ENCODE assay signal across 15 cellular contexts in genomic region chr12:22743700-22744099, GRCh38.
DNase-seq lines count a peak whose midpoint lies in the region; ATAC-seq and TF ChIP-seq lines count a peak whose summit lies in the region.
"Had no signal": no experiment of that assay in that cellular context is flagged by ENCODE, and none has a peak within 500 bp of the region (broad histone marks: within the 10 kb centered on the region; RNA-seq: fewer than 3 reads in every experiment).

No MANE protein-coding gene starts in this region.

- intact Hi-C loops in IMR-90 (cut with micrococcal nuclease): no loop called here

- CTCF ChIA-PET in IMR-90 (lab: Yijun Ruan, JAX): no interaction called here

- H3K4me2 ChIP-seq in IMR-90 (ENCODE audit: low read depth, low read length) (no peak overlapping the region), parathyroid adenoma (ENCODE audit: low read length) (no peak overlapping the region)

- H3K27me3 ChIP-seq in IMR-90 (ENCODE audit: control insufficient read depth, insufficient read depth, low read length) (no peaks in the 10 kb centered on the region), parathyroid adenoma (ENCODE audit: control insufficient read depth, insufficient read depth, low read length) (peaks cover 4% of the 10 kb centered on the region)
- H3K27me3 ChIP-seq: BE2C had no signal

- H2BK20ac ChIP-seq in IMR-90 (ENCODE audit: low read depth, low read length): no peak overlapping the region

- H3K4me1 Mint-ChIP-seq in nephron progenitor cell (no peaks in the 10 kb centered on the region), glutamatergic neuron (ENCODE audit: low read depth, unreplicated experiment) (no peaks in the 10 kb centered on the region)

- H3K27ac ChIP-seq in IMR-90 (ENCODE audit: insufficient read depth, low read length) (no peak overlapping the region), parathyroid adenoma (no peak overlapping the region)
- H3K27ac ChIP-seq: C4-2B had no signal

- no peak overlapping the region for H3K23ac ChIP-seq in IMR-90 (ENCODE audit: low read depth, low read length)

- no peaks in the 10 kb centered on the region for H3K9me1 ChIP-seq in IMR-90 (ENCODE audit: insufficient read depth, low read length)

- no TSS peak for BruUV-seq in IMR-90 (replicated peaks; lab: Mats Ljungman, UMichigan)

- H4K20me1 ChIP-seq in IMR-90 (ENCODE audit: insufficient read depth, low read length): no peaks in the 10 kb centered on the region

- no peaks in the 10 kb centered on the region for H3K4me1 ChIP-seq in IMR-90 (ENCODE audit: control insufficient read depth, insufficient read depth, low read length)
- H3K4me1 ChIP-seq in parathyroid adenoma: no peaks in the 10 kb centered on the region
- H3K4me1 ChIP-seq: BE2C, Caco-2 had no signal

- DNase-seq in IMR-90 (no peak), fibroblast of mammary gland (ENCODE audit: low read depth) (peak; percentile 20), nephron progenitor cell (no peak), EL (no peak), glutamatergic neuron (no peak), AG08396 (ENCODE audit: low spot score) (no peak)
- DNase-seq in activated CD8-positive, alpha-beta memory T cell treated with anti-CD3 and anti-CD28 coated beads, Interleukin-2, amount 50 U/mL, for 4 hours: no peak
- DNase-seq: BE2C; Caco-2; CD8-positive, alpha-beta T cell; DMS79; GOT3; H9 had no signal

- H3K79me1 ChIP-seq in IMR-90 (ENCODE audit: low read depth in 1 of 2, low read length in 2 of 2): no peaks in the 10 kb centered on the region

- H3K18ac ChIP-seq in IMR-90 (ENCODE audit: low read depth, low read length): no peak overlapping the region

- no peak overlapping the region for H4K8ac ChIP-seq in IMR-90 (ENCODE audit: low read depth in 2 of 2, low read length in 2 of 2)

- no peak for TF ChIP-seq RAD21 in IMR-90 (IDR thresholded peaks at IDR 0.05; ENCODE audit: low read length)

- H3K27ac Mint-ChIP-seq in nephron progenitor cell (peak overlapping the region; percentile 21), glutamatergic neuron (ENCODE audit: unreplicated experiment) (no peak overlapping the region)
- H3K27ac Mint-ChIP-seq: CD8-positive, alpha-beta T cell had no signal

- no peak overlapping the region for H2AK5ac ChIP-seq in IMR-90 (ENCODE audit: low read depth, low read length)

- H3K9ac ChIP-seq in IMR-90 (ENCODE audit: low read depth, low read length) (no peak overlapping the region), parathyroid adenoma (no peak overlapping the region)

- no peaks in the 10 kb centered on the region for H3K79me2 ChIP-seq in parathyroid adenoma

- no peak for TF ChIP-seq POLR2A in IMR-90 (IDR thresholded peaks at IDR 0.05; ENCODE audit: low read depth, low read length)

- no peak overlapping the region for H3K56ac ChIP-seq in IMR-90 (ENCODE audit: extremely low read depth, insufficient read depth, low read length)

- H2BK15ac ChIP-seq in IMR-90 (ENCODE audit: low read depth, low read length): no peak overlapping the region

- H4K91ac ChIP-seq in IMR-90 (ENCODE audit: insufficient read depth, low read depth, low read length): no peak overlapping the region

- POLR2A ChIA-PET in IMR-90 (lab: Charles Lee; ENCODE audit: unreplicated experiment): no interaction called here

- 0 out of 2 replicates have a peak, but pooled peaks have one; percentile 40 for ATAC-seq in IMR-90 (ENCODE audit: low read depth)
- ATAC-seq: CD8-positive, alpha-beta T cell had no signal

- H3K14ac ChIP-seq in IMR-90 (replicated peaks; ENCODE audit: low read depth, low read length): no peak overlapping the region

- H3K9me3 Mint-ChIP-seq in nephron progenitor cell: no peaks in the 10 kb centered on the region
- no peaks in the 10 kb centered on the region for H3K9me3 Mint-ChIP-seq in glutamatergic neuron (ENCODE audit: unreplicated experiment)
- H3K9me3 Mint-ChIP-seq: CD8-positive, alpha-beta T cell; H9 had no signal

- no peak for TF ChIP-seq CTCF in IMR-90 (conservative IDR thresholded peaks at IDR 0.05; ENCODE audit: low read depth, low read length)
- no peak for TF ChIP-seq CTCF in fibroblast of mammary gland (conservative IDR thresholded peaks at IDR 0.05; ENCODE audit: control insufficient read depth, insufficient read depth, low read depth, low read length)
- TF ChIP-seq CTCF in nephron progenitor cell (IDR thresholded peaks at IDR 0.05): no peak
- no peak for TF ChIP-seq CTCF in parathyroid adenoma (IDR thresholded peaks at IDR 0.05)
- no peak for TF ChIP-seq CTCF in glutamatergic neuron (IDR thresholded peaks at IDR 0.05; ENCODE audit: partially characterized antibody, unreplicated experiment)

- H3K36me3 ChIP-seq in IMR-90 (ENCODE audit: control insufficient read depth, insufficient read depth, low read length) (no peaks in the 10 kb centered on the region), parathyroid adenoma (ENCODE audit: control insufficient read depth, insufficient read depth, low read length) (no peaks in the 10 kb centered on the region)
- H3K36me3 ChIP-seq: BE2C had no signal

- no peak overlapping the region for H2BK5ac ChIP-seq in IMR-90 (ENCODE audit: low read depth, low read length, poor library complexity, severe bottlenecking)

- no peak overlapping the region for H3K4ac ChIP-seq in IMR-90 (ENCODE audit: low read depth, low read length)

- in situ Hi-C loops in IMR-90 (cut with MboI; ENCODE audit: low sequenced_read_pairs): no loop called here

- H2AK9ac ChIP-seq in IMR-90 (replicated peaks; ENCODE audit: low read depth, low read length, poor library complexity): no peak overlapping the region

- H3K4me3 Mint-ChIP-seq in nephron progenitor cell (no peak overlapping the region), glutamatergic neuron (ENCODE audit: unreplicated experiment) (no peak overlapping the region)
- H3K4me3 Mint-ChIP-seq: CD8-positive, alpha-beta T cell; H9 had no signal

- dilution Hi-C loops in IMR-90 (cut with HindIII; ENCODE audit: low sequenced_read_pairs, unreplicated experiment): no loop called here

- H2AFZ ChIP-seq in IMR-90 (replicated peaks; ENCODE audit: low read length, poor library complexity): no peak overlapping the region
- peak overlapping the region; percentile 27 for H2AFZ ChIP-seq in parathyroid adenoma

- H4K5ac ChIP-seq in IMR-90 (ENCODE audit: low read depth, low read length): no peak overlapping the region

- no peak overlapping the region for H3K4me3 ChIP-seq in IMR-90 (ENCODE audit: insufficient read depth, low read depth, low read length)
- no peak overlapping the region for H3K4me3 ChIP-seq in fibroblast of mammary gland (ENCODE audit: control insufficient read depth, low read depth, low read length)
- H3K4me3 ChIP-seq in parathyroid adenoma (ENCODE audit: low read depth, low read length): no peak overlapping the region

- no peaks in the 10 kb centered on the region for H3K36me3 Mint-ChIP-seq in nephron progenitor cell (ENCODE audit: low read depth)
- no peaks in the 10 kb centered on the region for H3K36me3 Mint-ChIP-seq in glutamatergic neuron (ENCODE audit: unreplicated experiment)
- H3K36me3 Mint-ChIP-seq: CD8-positive, alpha-beta T cell had no signal

- H2BK120ac ChIP-seq in IMR-90 (ENCODE audit: low read depth, low read length): no peak overlapping the region

- H3K9me3 ChIP-seq in IMR-90 (ENCODE audit: control insufficient read depth, insufficient read depth, low read length): no peaks in the 10 kb centered on the region
- no peaks in the 10 kb centered on the region for H3K9me3 ChIP-seq in parathyroid adenoma (ENCODE audit: control insufficient read depth, low read length)
- H3K9me3 ChIP-seq: BE2C, Caco-2 had no signal

- no peaks in the 10 kb centered on the region for H3K27me3 Mint-ChIP-seq in nephron progenitor cell (ENCODE audit: low read depth, poor library complexity)
- no peaks in the 10 kb centered on the region for H3K27me3 Mint-ChIP-seq in glutamatergic neuron (ENCODE audit: unreplicated experiment)

TF ChIP-seq in IMR-90, 13 proteins besides CTCF, POLR2A, EP300 and RAD21:
- TF ChIP-seq RCOR1 (IDR thresholded peaks at IDR 0.05; ENCODE audit: insufficient replicate concordance, low read length) (no peak), USF2 (IDR thresholded peaks at IDR 0.05; ENCODE audit: low read depth, low read length) (no peak), NFE2L2 (IDR thresholded peaks at IDR 0.05; ENCODE audit: low read depth, low read length) (no peak), MXI1 (IDR thresholded peaks at IDR 0.05; ENCODE audit: borderline replicate concordance, low read depth, low read length) (no peak), RFX5 (IDR thresholded peaks at IDR 0.05; ENCODE audit: low read depth, low read length) (no peak), CHD1 (IDR thresholded peaks at IDR 0.05; ENCODE audit: low read depth, low read length) (no peak), BHLHE40 (IDR thresholded peaks at IDR 0.05; ENCODE audit: low read depth, low read length) (no peak), CEBPB (IDR thresholded peaks at IDR 0.05; ENCODE audit: low read depth, low read length) (no peak), MAFK (IDR thresholded peaks at IDR 0.05; ENCODE audit: low read depth, low read length) (no peak), FOS (IDR thresholded peaks at IDR 0.05; ENCODE audit: low read depth, low read length) (no peak), ELK1 (IDR thresholded peaks at IDR 0.05; ENCODE audit: borderline replicate concordance, low read depth, low read length) (no peak), SMC3 (IDR thresholded peaks at IDR 0.05; ENCODE audit: low read depth, low read length) (no peak), MAZ (IDR thresholded peaks at IDR 0.05; ENCODE audit: borderline replicate concordance, low read depth, low read length) (no peak)
TF ChIP-seq in IMR-90: peak in this region for 0.
